In the genomic region with DNA sequence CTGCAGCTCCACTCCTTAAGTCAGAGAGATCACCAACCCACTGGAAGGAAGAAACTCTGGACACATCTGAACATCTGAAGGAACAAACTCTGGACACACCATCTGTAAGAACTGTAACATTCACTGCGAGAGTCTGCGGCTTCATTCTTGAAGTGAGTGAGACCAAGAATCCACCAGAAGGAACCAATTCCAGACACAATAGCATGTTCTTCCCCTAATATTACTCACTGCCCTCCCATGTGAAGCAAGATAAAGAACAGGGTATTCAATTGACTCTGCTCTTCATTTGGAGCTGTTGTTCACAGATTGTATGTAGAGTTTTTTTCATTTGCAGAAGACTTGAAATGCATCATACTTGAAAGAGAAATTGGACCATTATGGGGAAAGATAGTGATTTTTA, we compare ENCODE assay signal across 2 cellular contexts.
TF ChIP-seq lines count a peak whose summit lies in the region.

No MANE protein-coding gene starts in this region.

TF ChIP-seq in GM12878, 131 proteins besides CTCF, POLR2A, EP300 and RAD21:
- TF ChIP-seq BCL11A (IDR thresholded peaks at IDR 0.05; ENCODE audit: low read depth, low read length) (no peak), ZNF207 (IDR thresholded peaks at IDR 0.05; ENCODE audit: borderline replicate concordance) (no peak), POLR2AphosphoS2 (IDR thresholded peaks at IDR 0.05; ENCODE audit: low read depth, low read length) (no peak), NR2C1 (IDR thresholded peaks at IDR 0.05) (no peak), NFXL1 (IDR thresholded peaks at IDR 0.05; ENCODE audit: borderline replicate concordance) (no peak), TAF1 (IDR thresholded peaks at IDR 0.05; ENCODE audit: borderline replicate concordance, low read depth, low read length) (no peak), STAT3 (IDR thresholded peaks at IDR 0.05; ENCODE audit: low read depth, low read length) (no peak), IKZF2 (IDR thresholded peaks at IDR 0.05) (peak in 1 of 2 experiments; percentile 18; a peak in 1 of 4 replicates), RUNX3 (IDR thresholded peaks at IDR 0.05; ENCODE audit: low read length) (peak; percentile 58)
- TF ChIP-seq, protein P1, sequence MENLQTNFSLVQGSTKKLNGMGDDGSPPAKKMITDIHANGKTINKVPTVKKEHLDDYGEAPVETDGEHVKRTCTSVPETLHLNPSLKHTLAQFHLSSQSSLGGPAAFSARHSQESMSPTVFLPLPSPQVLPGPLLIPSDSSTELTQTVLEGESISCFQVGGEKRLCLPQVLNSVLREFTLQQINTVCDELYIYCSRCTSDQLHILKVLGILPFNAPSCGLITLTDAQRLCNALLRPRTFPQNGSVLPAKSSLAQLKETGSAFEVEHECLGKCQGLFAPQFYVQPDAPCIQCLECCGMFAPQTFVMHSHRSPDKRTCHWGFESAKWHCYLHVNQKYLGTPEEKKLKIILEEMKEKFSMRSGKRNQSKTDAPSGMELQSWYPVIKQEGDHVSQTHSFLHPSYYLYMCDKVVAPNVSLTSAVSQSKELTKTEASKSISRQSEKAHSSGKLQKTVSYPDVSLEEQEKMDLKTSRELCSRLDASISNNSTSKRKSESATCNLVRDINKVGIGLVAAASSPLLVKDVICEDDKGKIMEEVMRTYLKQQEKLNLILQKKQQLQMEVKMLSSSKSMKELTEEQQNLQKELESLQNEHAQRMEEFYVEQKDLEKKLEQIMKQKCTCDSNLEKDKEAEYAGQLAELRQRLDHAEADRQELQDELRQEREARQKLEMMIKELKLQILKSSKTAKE (IDR thresholded peaks at IDR 0.05; ENCODE audit: low read depth, poor library complexity, severe bottlenecking) = peak; percentile 51

TF ChIP-seq in WTC11, 78 proteins besides CTCF, POLR2A, EP300 and RAD21:
- TF ChIP-seq ELF4 (CRISPR knock-in tag; IDR thresholded peaks at IDR 0.05; ENCODE audit: low read depth) (no peak), PRRX2 (CRISPR knock-in tag; IDR thresholded peaks at IDR 0.05) (no peak), ZNF219 (CRISPR knock-in tag; IDR thresholded peaks at IDR 0.05; ENCODE audit: borderline replicate concordance) (no peak), GRHL2 (CRISPR knock-in tag; IDR thresholded peaks at IDR 0.05; ENCODE audit: insufficient replicate concordance, severe bottlenecking) (no peak), GABPB1 (CRISPR knock-in tag; IDR thresholded peaks at IDR 0.05) (no peak), FOXJ3 (CRISPR knock-in tag; IDR thresholded peaks at IDR 0.05; ENCODE audit: borderline replicate concordance) (no peak), NFE2L1 (CRISPR knock-in tag; IDR thresholded peaks at IDR 0.05) (no peak)
- TF ChIP-seq, protein P2, sequence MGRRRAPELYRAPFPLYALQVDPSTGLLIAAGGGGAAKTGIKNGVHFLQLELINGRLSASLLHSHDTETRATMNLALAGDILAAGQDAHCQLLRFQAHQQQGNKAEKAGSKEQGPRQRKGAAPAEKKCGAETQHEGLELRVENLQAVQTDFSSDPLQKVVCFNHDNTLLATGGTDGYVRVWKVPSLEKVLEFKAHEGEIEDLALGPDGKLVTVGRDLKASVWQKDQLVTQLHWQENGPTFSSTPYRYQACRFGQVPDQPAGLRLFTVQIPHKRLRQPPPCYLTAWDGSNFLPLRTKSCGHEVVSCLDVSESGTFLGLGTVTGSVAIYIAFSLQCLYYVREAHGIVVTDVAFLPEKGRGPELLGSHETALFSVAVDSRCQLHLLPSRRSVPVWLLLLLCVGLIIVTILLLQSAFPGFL (CRISPR knock-in tag; IDR thresholded peaks at IDR 0.05; ENCODE audit: borderline replicate concordance) = no peak
- TF ChIP-seq, protein P3, sequence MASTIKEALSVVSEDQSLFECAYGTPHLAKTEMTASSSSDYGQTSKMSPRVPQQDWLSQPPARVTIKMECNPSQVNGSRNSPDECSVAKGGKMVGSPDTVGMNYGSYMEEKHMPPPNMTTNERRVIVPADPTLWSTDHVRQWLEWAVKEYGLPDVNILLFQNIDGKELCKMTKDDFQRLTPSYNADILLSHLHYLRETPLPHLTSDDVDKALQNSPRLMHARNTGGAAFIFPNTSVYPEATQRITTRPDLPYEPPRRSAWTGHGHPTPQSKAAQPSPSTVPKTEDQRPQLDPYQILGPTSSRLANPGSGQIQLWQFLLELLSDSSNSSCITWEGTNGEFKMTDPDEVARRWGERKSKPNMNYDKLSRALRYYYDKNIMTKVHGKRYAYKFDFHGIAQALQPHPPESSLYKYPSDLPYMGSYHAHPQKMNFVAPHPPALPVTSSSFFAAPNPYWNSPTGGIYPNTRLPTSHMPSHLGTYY (CRISPR knock-in tag; IDR thresholded peaks at IDR 0.05) = no peak
- TF ChIP-seq, protein P4, sequence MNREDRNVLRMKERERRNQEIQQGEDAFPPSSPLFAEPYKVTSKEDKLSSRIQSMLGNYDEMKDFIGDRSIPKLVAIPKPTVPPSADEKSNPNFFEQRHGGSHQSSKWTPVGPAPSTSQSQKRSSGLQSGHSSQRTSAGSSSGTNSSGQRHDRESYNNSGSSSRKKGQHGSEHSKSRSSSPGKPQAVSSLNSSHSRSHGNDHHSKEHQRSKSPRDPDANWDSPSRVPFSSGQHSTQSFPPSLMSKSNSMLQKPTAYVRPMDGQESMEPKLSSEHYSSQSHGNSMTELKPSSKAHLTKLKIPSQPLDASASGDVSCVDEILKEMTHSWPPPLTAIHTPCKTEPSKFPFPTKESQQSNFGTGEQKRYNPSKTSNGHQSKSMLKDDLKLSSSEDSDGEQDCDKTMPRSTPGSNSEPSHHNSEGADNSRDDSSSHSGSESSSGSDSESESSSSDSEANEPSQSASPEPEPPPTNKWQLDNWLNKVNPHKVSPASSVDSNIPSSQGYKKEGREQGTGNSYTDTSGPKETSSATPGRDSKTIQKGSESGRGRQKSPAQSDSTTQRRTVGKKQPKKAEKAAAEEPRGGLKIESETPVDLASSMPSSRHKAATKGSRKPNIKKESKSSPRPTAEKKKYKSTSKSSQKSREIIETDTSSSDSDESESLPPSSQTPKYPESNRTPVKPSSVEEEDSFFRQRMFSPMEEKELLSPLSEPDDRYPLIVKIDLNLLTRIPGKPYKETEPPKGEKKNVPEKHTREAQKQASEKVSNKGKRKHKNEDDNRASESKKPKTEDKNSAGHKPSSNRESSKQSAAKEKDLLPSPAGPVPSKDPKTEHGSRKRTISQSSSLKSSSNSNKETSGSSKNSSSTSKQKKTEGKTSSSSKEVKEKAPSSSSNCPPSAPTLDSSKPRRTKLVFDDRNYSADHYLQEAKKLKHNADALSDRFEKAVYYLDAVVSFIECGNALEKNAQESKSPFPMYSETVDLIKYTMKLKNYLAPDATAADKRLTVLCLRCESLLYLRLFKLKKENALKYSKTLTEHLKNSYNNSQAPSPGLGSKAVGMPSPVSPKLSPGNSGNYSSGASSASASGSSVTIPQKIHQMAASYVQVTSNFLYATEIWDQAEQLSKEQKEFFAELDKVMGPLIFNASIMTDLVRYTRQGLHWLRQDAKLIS (CRISPR knock-in tag; IDR thresholded peaks at IDR 0.05; ENCODE audit: borderline replicate concordance) = no peak
- TF ChIP-seq, protein P5, sequence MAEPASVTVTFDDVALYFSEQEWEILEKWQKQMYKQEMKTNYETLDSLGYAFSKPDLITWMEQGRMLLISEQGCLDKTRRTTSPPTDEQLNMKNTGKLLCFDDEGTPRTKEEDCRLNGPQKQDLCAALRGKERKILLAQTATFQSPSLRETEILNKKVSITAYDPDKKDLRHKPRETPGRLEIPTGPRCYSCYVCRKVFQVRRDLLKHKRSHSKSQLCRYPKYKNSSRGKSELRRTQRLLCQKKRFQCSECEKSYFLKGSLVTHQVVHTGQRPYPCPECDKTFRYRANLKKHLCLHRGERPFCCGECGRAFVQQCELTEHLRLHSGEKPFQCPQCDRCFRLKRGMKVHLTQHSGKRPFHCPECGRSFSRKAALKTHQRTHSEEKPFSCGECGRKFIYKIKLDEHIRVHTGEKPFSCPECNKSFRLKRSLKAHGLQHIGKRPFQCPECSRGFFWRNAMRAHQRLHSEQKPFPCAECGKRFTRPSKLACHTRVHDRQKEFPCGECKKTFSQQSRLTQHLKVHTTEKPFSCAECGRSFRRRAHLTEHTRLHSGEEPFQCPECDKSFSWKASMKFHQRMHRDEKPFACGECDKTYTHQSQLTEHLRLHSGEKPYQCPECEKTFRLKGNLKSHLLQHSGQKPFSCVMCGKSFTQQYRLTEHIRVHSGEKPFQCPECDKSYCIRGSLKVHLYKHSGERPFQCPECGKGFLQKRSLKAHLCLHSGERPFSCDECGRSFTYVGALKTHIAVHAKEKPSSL (CRISPR knock-in tag; conservative IDR thresholded peaks at IDR 0.05) = no peak
